16 cellular contexts compared by ENCODE assay signal in the genomic region with DNA sequence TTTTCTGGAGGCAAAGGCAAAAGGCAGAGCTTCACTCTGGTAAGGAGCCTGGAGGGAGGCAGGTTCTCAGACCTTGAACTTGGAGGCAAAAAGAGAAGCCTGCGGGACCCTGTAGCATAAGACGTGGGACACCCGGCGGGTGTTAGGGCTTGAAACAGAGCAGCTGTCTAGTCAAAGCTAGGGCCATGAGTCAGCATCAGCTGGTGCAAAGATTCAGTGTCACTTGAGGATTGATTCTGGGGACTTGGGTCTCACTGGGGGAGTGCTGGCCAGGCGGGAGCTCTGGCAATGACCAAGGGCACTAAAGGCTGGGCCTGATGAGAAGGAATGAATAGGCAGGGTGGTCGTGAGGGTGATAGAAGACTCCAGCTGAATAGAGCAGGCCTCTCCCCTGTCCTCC.
A peak's percentile ranks its signal among the peaks of the same experiment; 100 is the strongest.
DNase-seq lines count a peak whose midpoint lies in the region; ATAC-seq, FAIRE-seq and TF ChIP-seq lines count a peak whose summit lies in the region.
"Had no signal": no experiment of that assay in that cellular context is flagged by ENCODE, and none has a peak within 500 bp of the region (broad histone marks: within the 10 kb centered on the region; RNA-seq: fewer than 3 reads in every experiment).

No MANE protein-coding gene starts in this region.

- H2AFZ ChIP-seq in K562 (ENCODE audit: low read depth, low read length), result no peak overlapping the region

- TF ChIP-seq RAD21 in A549 (conservative IDR thresholded peaks at IDR 0.05 in 1 of 2, IDR thresholded peaks at IDR 0.05 in 1 of 2), result no peak
- TF ChIP-seq RAD21 in K562 (CRISPR knock-in tag; conservative IDR thresholded peaks at IDR 0.05 in 1 of 2, IDR thresholded peaks at IDR 0.05 in 1 of 2), result no peak

- in situ Hi-C loops in K562 (cut with MboI) (no loop called here), ACHN (cut with HindIII; ENCODE audit: low pct_ligation_motif_present, low pct_unique_long_range_greater_than_20kb, low sequenced_read_pairs) (no loop called here)

- intact Hi-C loops in K562 (cut with micrococcal nuclease), result no loop called here

- H3K27me3 ChIP-seq in K562 (ENCODE audit: control insufficient read depth in 2 of 2, insufficient read depth in 2 of 2, low read length in 2 of 2), result no peaks in the 10 kb centered on the region
- H3K27me3 ChIP-seq in cardiac muscle cell, result no peaks in the 10 kb centered on the region
- H3K27me3 ChIP-seq: tibial artery had no signal

- no peak for FAIRE-seq in A549 (lab: Jason Lieb, UNC)
- FAIRE-seq in K562 (lab: Jason Lieb, UNC), result no peak
- FAIRE-seq: TTC549 had no signal

- TF ChIP-seq EP300 in A549 (IDR thresholded peaks at IDR 0.05) (no peak), K562 (IDR thresholded peaks at IDR 0.05; ENCODE audit: low read length) (no peak)

- 90% methylated on average over 5 of the region's 6 CpGs for WGBS in A549 (ENCODE audit: missing lambda C conversion rate)
- 66% methylated on average over 2 of the region's 6 CpGs for WGBS in K562 (ENCODE audit: insufficient coverage, low coverage, missing lambda C conversion rate)

- H3K36me3 ChIP-seq in K562 (ENCODE audit: control insufficient read depth, insufficient read depth, low read length) (no peaks in the 10 kb centered on the region; the same call in 2 of the 3 replicates), cardiac muscle cell (no peaks in the 10 kb centered on the region)
- H3K36me3 ChIP-seq: tibial artery had no signal

- no peak overlapping the region for H3K9ac ChIP-seq in K562 (ENCODE audit: insufficient read depth in 1 of 2, low read depth in 2 of 2, low read length in 2 of 2)

- CTCF ChIA-PET in A549 (lab: Yijun Ruan, JAX) (no interaction called here), K562 (lab: Yijun Ruan, JAX; ENCODE audit: low intra/inter-chr PET ratio) (no interaction called here)

- H3K79me2 ChIP-seq in K562 (ENCODE audit: control insufficient read depth, insufficient read depth, low read length), result peaks cover 14% of the 10 kb centered on the region; the same call in 2 of the 3 replicates

- peak in 1 of 2 experiments; percentile 36; a peak in 3 of 6 replicates for ATAC-seq in A549
- peak; percentile 56 for ATAC-seq in K562
- ATAC-seq in GM18511 (IDR thresholded peaks at IDR 0.05; ENCODE audit: unreplicated experiment), result no peak

- DNase-seq in A549 (ENCODE audit: low read depth in 1 of 2, low spot score in 1 of 2) (no peak), K562 (ENCODE audit: extremely low read depth in 1 of 4, low spot score in 3 of 4) (no peak), cardiac muscle cell (ENCODE audit: low read depth in 1 of 2, low spot score in 1 of 2) (peak in 1 of 2 donors; percentile 31), pons (ENCODE audit: low spot score) (peak; percentile 77), ACHN (no peak), CD1c-positive myeloid dendritic cell (ENCODE audit: extremely low spot score) (no peak)
- DNase-seq in activated CD8-positive, alpha-beta memory T cell treated with anti-CD3 and anti-CD28 coated beads for 24 hours, result no peak
- DNase-seq: activated naive CD4-positive, alpha-beta T cell; central memory CD4-positive, alpha-beta T cell; naive B cell; NCI-H1417; NCI-H510A; tibial artery had no signal

- H3K4me3 ChIP-seq in A549, result no peak overlapping the region
- no peak overlapping the region for H3K4me3 ChIP-seq in K562
- H3K4me3 ChIP-seq in cardiac muscle cell, result no peak overlapping the region
- H3K4me3 ChIP-seq: skin epidermis, tibial artery had no signal

- no TSS peak for BruUV-seq in K562 (replicated peaks; lab: Mats Ljungman, UMichigan)

- POLR2A ChIA-PET in A549 (lab: Yijun Ruan, JAX) (interaction anchor here (0.9 kb wide), 1 partner anchor 11 kb away, joined by 3 read pairs; no protein-coding TSS in a partner anchor), K562 (lab: Yijun Ruan, JAX) (interaction anchor here (0.6 to 0.9 kb wide), 2 partner anchors 9 to 26 kb away, joined by 3 to 4 read pairs; no protein-coding TSS in a partner anchor)

- H3K4me2 ChIP-seq in A549 (peak overlapping the region; percentile 7; the same call in 1 of the 3 replicates), K562 (ENCODE audit: insufficient read depth, low read length) (no peak overlapping the region)

- H3K4me1 ChIP-seq in A549 (peaks cover 21% of the 10 kb centered on the region), K562 (replicated peaks in 1 of 2; ENCODE audit: control insufficient read depth in 2 of 2, insufficient read depth in 2 of 2, low read length in 2 of 2) (no peaks in the 10 kb centered on the region; a peak in 2 of 5 replicates), cardiac muscle cell (ENCODE audit: low read depth) (no peaks in the 10 kb centered on the region)

- TF ChIP-seq POLR2A in A549 (IDR thresholded peaks at IDR 0.05; ENCODE audit: low read length) (no peak), K562 (conservative IDR thresholded peaks at IDR 0.05) (no peak)

- H4K20me1 ChIP-seq in K562 (replicated peaks; ENCODE audit: control insufficient read depth, insufficient read depth, low read length), result peaks cover 37% of the 10 kb centered on the region

- no peaks in the 10 kb centered on the region for H3K9me3 ChIP-seq in A549
- H3K9me3 ChIP-seq in K562 (replicated peaks; ENCODE audit: control insufficient read depth, insufficient read depth, low read depth, low read length), result no peaks in the 10 kb centered on the region
- no peaks in the 10 kb centered on the region for H3K9me3 ChIP-seq in cardiac muscle cell (ENCODE audit: low read depth)
- H3K9me3 ChIP-seq: tibial artery had no signal

- TF ChIP-seq CTCF in A549 (IDR thresholded peaks at IDR 0.05) (no peak), K562 (IDR thresholded peaks at IDR 0.05 in 2 of 3, conservative IDR thresholded peaks at IDR 0.05 in 1 of 3; ENCODE audit: insufficient read depth in 2 of 3, low read depth in 1 of 3, low read length in 3 of 3) (no peak), cardiac muscle cell (IDR thresholded peaks at IDR 0.05; ENCODE audit: low read depth, low read length) (no peak)

- H3K9me1 ChIP-seq in K562 (ENCODE audit: control insufficient read depth, insufficient read depth, low read length), result no peaks in the 10 kb centered on the region

- H3K27ac ChIP-seq in A549, result peak overlapping the region in 1 of 2 experiments; percentile 67; a peak in 3 of 6 replicates
- no peak overlapping the region for H3K27ac ChIP-seq in K562 (ENCODE audit: extremely low read depth, low read depth, low read length)
- peak overlapping the region; percentile 6 for H3K27ac ChIP-seq in cardiac muscle cell

TF ChIP-seq in A549, 52 proteins besides CTCF, POLR2A, EP300 and RAD21 (continues in another document):
- no peak for TF ChIP-seq EHMT2 (IDR thresholded peaks at IDR 0.05; ENCODE audit: low read depth)
- no peak for TF ChIP-seq HOXA7 (CRISPR knock-in tag; IDR thresholded peaks at IDR 0.05)
- no peak for TF ChIP-seq ESRRA (IDR thresholded peaks at IDR 0.05; ENCODE audit: borderline replicate concordance, low read length)
- no peak for TF ChIP-seq MAFK (IDR thresholded peaks at IDR 0.05; ENCODE audit: partially characterized antibody)
- no peak for TF ChIP-seq HDAC2 (IDR thresholded peaks at IDR 0.05)
- TF ChIP-seq USF2 (IDR thresholded peaks at IDR 0.05), result no peak
- TF ChIP-seq KDM1A (IDR thresholded peaks at IDR 0.05; ENCODE audit: low read depth), result no peak
- TF ChIP-seq ZNF302 (CRISPR knock-in tag; IDR thresholded peaks at IDR 0.05), result no peak
- TF ChIP-seq CEBPB (IDR thresholded peaks at IDR 0.05), result no peak
- TF ChIP-seq, protein P1, sequence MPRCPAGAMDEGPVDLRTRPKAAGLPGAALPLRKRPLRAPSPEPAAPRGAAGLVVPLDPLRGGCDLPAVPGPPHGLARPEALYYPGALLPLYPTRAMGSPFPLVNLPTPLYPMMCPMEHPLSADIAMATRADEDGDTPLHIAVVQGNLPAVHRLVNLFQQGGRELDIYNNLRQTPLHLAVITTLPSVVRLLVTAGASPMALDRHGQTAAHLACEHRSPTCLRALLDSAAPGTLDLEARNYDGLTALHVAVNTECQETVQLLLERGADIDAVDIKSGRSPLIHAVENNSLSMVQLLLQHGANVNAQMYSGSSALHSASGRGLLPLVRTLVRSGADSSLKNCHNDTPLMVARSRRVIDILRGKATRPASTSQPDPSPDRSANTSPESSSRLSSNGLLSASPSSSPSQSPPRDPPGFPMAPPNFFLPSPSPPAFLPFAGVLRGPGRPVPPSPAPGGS (IDR thresholded peaks at IDR 0.05), result no peak

TF ChIP-seq in K562, 482 proteins besides CTCF, POLR2A, EP300 and RAD21 (continues in another document):
- TF ChIP-seq TOE1 (IDR thresholded peaks at IDR 0.05; ENCODE audit: borderline replicate concordance) (no peak), TOE1 (CRISPR knock-in tag; IDR thresholded peaks at IDR 0.05; ENCODE audit: borderline replicate concordance, low read depth) (no peak), BCL6 (CRISPR knock-in tag; IDR thresholded peaks at IDR 0.05) (no peak), SMARCA4 (IDR thresholded peaks at IDR 0.05) (no peak), POLR3G (IDR thresholded peaks at IDR 0.05; ENCODE audit: extremely low read depth, insufficient read length, insufficient replicate concordance) (no peak), KLF10 (CRISPR knock-in tag; IDR thresholded peaks at IDR 0.05) (no peak), POLR2G (IDR thresholded peaks at IDR 0.05; ENCODE audit: low read depth, low read length) (no peak), MBD2 (IDR thresholded peaks at IDR 0.05; ENCODE audit: borderline replicate concordance, low read depth) (no peak)
- TF ChIP-seq, protein P2, sequence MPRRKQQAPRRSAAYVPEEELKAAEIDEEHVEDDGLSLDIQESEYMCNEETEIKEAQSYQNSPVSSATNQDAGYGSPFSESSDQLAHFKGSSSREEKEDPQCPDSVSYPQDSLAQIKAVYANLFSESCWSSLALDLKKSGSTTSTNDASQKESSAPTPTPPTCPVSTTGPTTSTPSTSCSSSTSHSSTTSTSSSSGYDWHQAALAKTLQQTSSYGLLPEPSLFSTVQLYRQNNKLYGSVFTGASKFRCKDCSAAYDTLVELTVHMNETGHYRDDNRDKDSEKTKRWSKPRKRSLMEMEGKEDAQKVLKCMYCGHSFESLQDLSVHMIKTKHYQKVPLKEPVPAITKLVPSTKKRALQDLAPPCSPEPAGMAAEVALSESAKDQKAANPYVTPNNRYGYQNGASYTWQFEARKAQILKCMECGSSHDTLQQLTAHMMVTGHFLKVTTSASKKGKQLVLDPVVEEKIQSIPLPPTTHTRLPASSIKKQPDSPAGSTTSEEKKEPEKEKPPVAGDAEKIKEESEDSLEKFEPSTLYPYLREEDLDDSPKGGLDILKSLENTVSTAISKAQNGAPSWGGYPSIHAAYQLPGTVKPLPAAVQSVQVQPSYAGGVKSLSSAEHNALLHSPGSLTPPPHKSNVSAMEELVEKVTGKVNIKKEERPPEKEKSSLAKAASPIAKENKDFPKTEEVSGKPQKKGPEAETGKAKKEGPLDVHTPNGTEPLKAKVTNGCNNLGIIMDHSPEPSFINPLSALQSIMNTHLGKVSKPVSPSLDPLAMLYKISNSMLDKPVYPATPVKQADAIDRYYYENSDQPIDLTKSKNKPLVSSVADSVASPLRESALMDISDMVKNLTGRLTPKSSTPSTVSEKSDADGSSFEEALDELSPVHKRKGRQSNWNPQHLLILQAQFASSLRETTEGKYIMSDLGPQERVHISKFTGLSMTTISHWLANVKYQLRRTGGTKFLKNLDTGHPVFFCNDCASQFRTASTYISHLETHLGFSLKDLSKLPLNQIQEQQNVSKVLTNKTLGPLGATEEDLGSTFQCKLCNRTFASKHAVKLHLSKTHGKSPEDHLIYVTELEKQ (CRISPR knock-in tag; IDR thresholded peaks at IDR 0.05), result no peak
